8 cellular contexts compared by ENCODE assay signal in genomic region chr12:57459055-57459749, GRCh38. TPM values are rescaled to one million over a fixed set of nuclear protein-coding genes. Genes with fewer than 3 reads are reported as not detected.
A peak's percentile ranks its signal among the peaks of the same experiment; 100 is the strongest.
DNase-seq lines count a peak whose midpoint lies in the region; ATAC-seq, FAIRE-seq and TF ChIP-seq lines count a peak whose summit lies in the region.

No MANE protein-coding gene starts in this region.

- CTCF ChIA-PET in AG04449 (lab: Yijun Ruan, JAX), result interaction anchor here (0.6 to 19.6 kb wide), 50 partner anchors 11 to 298 kb away, joined by 3 to 880 read pairs (median 5); partner anchors contain the start of genes ARHGAP9, B4GALNT1, INHBC and MARS1

- peaks cover 27% of the 10 kb centered on the region for H3K36me3 ChIP-seq in WERI-Rb-1
- H3K36me3 ChIP-seq in bronchial epithelial cell (ENCODE audit: control insufficient read depth, insufficient read depth, low read length), result no peaks in the 10 kb centered on the region

- H3K27me3 ChIP-seq in WERI-Rb-1 (ENCODE audit: insufficient read depth, low read depth, severe bottlenecking) (peaks cover 2% of the 10 kb centered on the region), bronchial epithelial cell (ENCODE audit: control insufficient read depth, insufficient read depth, low read length) (peaks cover 5% of the 10 kb centered on the region)

- H3K4me3 ChIP-seq in AG04449 (ENCODE audit: low read depth, low read length), result peak overlapping the region; percentile 77
- peak overlapping the region; percentile 48 for H3K4me3 ChIP-seq in WERI-Rb-1 (ENCODE audit: low read depth, low read length)
- H3K4me3 ChIP-seq in bronchial epithelial cell (ENCODE audit: low read depth, low read length), result peak overlapping the region; percentile 66

- ATAC-seq in GM18870 (IDR thresholded peaks at IDR 0.05; ENCODE audit: unreplicated experiment) (peak; percentile 45), HG03135 (IDR thresholded peaks at IDR 0.05; ENCODE audit: unreplicated experiment) (peak; percentile 60)

- no peak for FAIRE-seq in bronchial epithelial cell (lab: Jason Lieb, UNC)

- POLR2A ChIA-PET in AG04449 (lab: Yijun Ruan, JAX), result interaction anchor here (0.5 to 1.5 kb wide), 12 partner anchors 35 to 371 kb away, joined by 3 to 10 read pairs (median 4); partner anchors contain the start of genes DDIT3 and NAB2

- H3K27ac ChIP-seq in WERI-Rb-1, result peak overlapping the region; percentile 100

- DNase-seq in AG04449 (ENCODE audit: low read depth, low spot score) (peak; percentile 75), NCI-H2196 (lab: John Stamatoyannopoulos, UW; ENCODE audit: unreplicated experiment) (peak; percentile 92), WERI-Rb-1 (peak; percentile 97), bronchial epithelial cell (ENCODE audit: low read depth) (peak; percentile 87), inferior parietal cortex (ENCODE audit: extremely low spot score) (peak; percentile 95), smooth muscle cell of the brain vasculature (ENCODE audit: low read depth, low spot score) (peak; percentile 96)

- H3K9me3 ChIP-seq in WERI-Rb-1 (ENCODE audit: severe bottlenecking), result no peaks in the 10 kb centered on the region

- peak; percentile 97 for TF ChIP-seq CTCF in AG04449 (IDR thresholded peaks at IDR 0.05; ENCODE audit: insufficient read depth, low read length, missing control alignments)
- TF ChIP-seq CTCF in WERI-Rb-1 (IDR thresholded peaks at IDR 0.05; ENCODE audit: low read depth, low read length), result peak; percentile 85
- TF ChIP-seq CTCF in bronchial epithelial cell (IDR thresholded peaks at IDR 0.05; ENCODE audit: insufficient read depth, low read length, severe bottlenecking), result peak; percentile 94

RNA-seq across cellular contexts. Expression of gene GLI1, which starts 0.4 kb away (rescaled TPM):
- under 0.01 and 0.26 TPM in 2 replicates for total RNA-seq in bronchial epithelial cell

RNA-seq across cellular contexts. Expression of gene INHBE, which starts 4.1 kb away (rescaled TPM):
- total RNA-seq in bronchial epithelial cell, result 0.26 and 1.3 TPM in 2 replicates

RNA-seq across cellular contexts. Expression of gene ARHGAP9, which starts 20.5 kb away (rescaled TPM):
- total RNA-seq in bronchial epithelial cell, result not detected in 2 replicates

RNA-seq across cellular contexts. Expression of gene INHBC, which starts 24.6 kb away (rescaled TPM):
- total RNA-seq in bronchial epithelial cell, result not detected in 2 replicates

RNA-seq across cellular contexts. Expression of gene R3HDM2, which starts 28.4 kb away (rescaled TPM):
- 5.5 and 6.4 TPM in 2 replicates for total RNA-seq in bronchial epithelial cell

Comparison
In these comparisons a context has a peak if more than half of its experiments do, and no peak if none do; other contexts are left out.
1. Peak in every context shown above with its lines: DNase-seq, ATAC-seq, H3K4me3 ChIP-seq and H3K27ac ChIP-seq.